Comparison of ENCODE assay signal across 10 cellular contexts in genomic region chr6:134065706-134066105, GRCh38. TPM values are rescaled to one million over a fixed set of nuclear protein-coding genes. Genes with fewer than 3 reads are reported as not detected.
DNase-seq lines count a peak whose midpoint lies in the region; ATAC-seq and TF ChIP-seq lines count a peak whose summit lies in the region.
"Had no signal": no experiment of that assay in that cellular context is flagged by ENCODE, and none has a peak within 500 bp of the region (broad histone marks: within the 10 kb centered on the region; RNA-seq: fewer than 3 reads in every experiment).

No MANE protein-coding gene starts in this region.

- no peak for ATAC-seq in GM19324 (IDR thresholded peaks at IDR 0.05; ENCODE audit: low FRiP score, unreplicated experiment)

- H3K4me1 ChIP-seq in Loucy (ENCODE audit: insufficient read depth, low read length, poor library complexity, severe bottlenecking) (peaks cover 4% of the 10 kb centered on the region), smooth muscle cell (ENCODE audit: low read depth) (peaks cover 11% of the 10 kb centered on the region)

- no peak overlapping the region for H3K9ac ChIP-seq in Loucy (ENCODE audit: low read depth, low read length, poor library complexity, severe bottlenecking)
- no peak overlapping the region for H3K9ac ChIP-seq in smooth muscle cell (ENCODE audit: low read depth)

- H3K79me2 ChIP-seq in Loucy (ENCODE audit: insufficient read depth, low read length) (no peaks in the 10 kb centered on the region), smooth muscle cell (ENCODE audit: low read depth) (no peaks in the 10 kb centered on the region)

- 50% methylated on average over 2 of the region's 2 CpGs for WGBS in smooth muscle cell (ENCODE audit: low lambda C conversion rate)

- no peak overlapping the region for H3K4me3 ChIP-seq in Loucy (ENCODE audit: low read length, poor library complexity, severe bottlenecking)
- no peak overlapping the region for H3K4me3 ChIP-seq in smooth muscle cell

- H3F3A ChIP-seq in Loucy (ENCODE audit: low read depth): no peaks in the 10 kb centered on the region
- no peaks in the 10 kb centered on the region for H3F3A ChIP-seq in smooth muscle cell (ENCODE audit: low read depth)

- peaks cover 21% of the 10 kb centered on the region for H3K4me1 Mint-ChIP-seq in chondrocyte (ENCODE audit: low read depth)

- H4K20me1 ChIP-seq in Loucy (ENCODE audit: insufficient read depth, low read length, poor library complexity, severe bottlenecking): no peaks in the 10 kb centered on the region
- H4K20me1 ChIP-seq in smooth muscle cell (ENCODE audit: low read depth): no peaks in the 10 kb centered on the region

- H2AFZ ChIP-seq in Loucy (ENCODE audit: low read length): no peak overlapping the region
- no peak overlapping the region for H2AFZ ChIP-seq in smooth muscle cell (ENCODE audit: low read depth)

- no peaks in the 10 kb centered on the region for H3K9me2 ChIP-seq in Loucy (replicated peaks; ENCODE audit: low read depth, low read length)

- H3K4me3 Mint-ChIP-seq in chondrocyte (ENCODE audit: unreplicated experiment): no peak overlapping the region

- no peaks in the 10 kb centered on the region for H3K27me3 ChIP-seq in Loucy (ENCODE audit: insufficient read depth, low read length, poor library complexity, severe bottlenecking)
- H3K27me3 ChIP-seq in smooth muscle cell (ENCODE audit: low read depth): no peaks in the 10 kb centered on the region

- H3K9me3 Mint-ChIP-seq in chondrocyte (ENCODE audit: low read depth): no peaks in the 10 kb centered on the region

- no peaks in the 10 kb centered on the region for H3K27me3 Mint-ChIP-seq in chondrocyte (ENCODE audit: low read depth)

- H3K27ac Mint-ChIP-seq in chondrocyte (ENCODE audit: unreplicated experiment): no peak overlapping the region

- no peak overlapping the region for H3K27ac ChIP-seq in smooth muscle cell (ENCODE audit: low read depth)

- DNase-seq in NOMO-1 treated with DMSO at 0.1 percent for 48 hours (lab: John Stamatoyannopoulos, UW; ENCODE audit: unreplicated experiment) (peak; percentile 14), NOMO-1 (lab: John Stamatoyannopoulos, UW; ENCODE audit: unreplicated experiment in 2 of 2) (no peak), chondrocyte (ENCODE audit: low spot score) (no peak), smooth muscle cell (lab: John Stamatoyannopoulos, UW; ENCODE audit: unreplicated experiment) (no peak), ecto neural progenitor cell (ENCODE audit: low spot score) (no peak), GM03348 (ENCODE audit: low spot score) (no peak)
- DNase-seq: NCI-H2029 treated with DMSO at 0.1 percent for 48 hours, posterior cingulate gyrus had no signal

- H3K9me3 ChIP-seq in Loucy (ENCODE audit: insufficient read depth, low read depth, low read length) (no peaks in the 10 kb centered on the region), smooth muscle cell (replicated peaks; ENCODE audit: low read depth) (no peaks in the 10 kb centered on the region)

- TF ChIP-seq CTCF in Loucy (conservative IDR thresholded peaks at IDR 0.05; ENCODE audit: low read length) (peak; percentile 89), chondrocyte (IDR thresholded peaks at IDR 0.05) (peak; percentile 67), smooth muscle cell (IDR thresholded peaks at IDR 0.05; ENCODE audit: borderline replicate concordance, insufficient read depth, poor library complexity, severe bottlenecking) (peak; percentile 44)

- H3K4me2 ChIP-seq in Loucy (ENCODE audit: low read depth, low read length, poor library complexity, severe bottlenecking) (no peak overlapping the region), smooth muscle cell (no peak overlapping the region)

- no peaks in the 10 kb centered on the region for H3K36me3 Mint-ChIP-seq in chondrocyte (ENCODE audit: low read depth)

- H3K36me3 ChIP-seq in Loucy (ENCODE audit: insufficient read depth, low read length) (no peaks in the 10 kb centered on the region), smooth muscle cell (ENCODE audit: low read depth) (no peaks in the 10 kb centered on the region)

RNA-seq across cellular contexts. Expression of gene SLC2A12, which starts 13.3 kb away (rescaled TPM):
- total RNA-seq in chondrocyte: 1.6 to 5.6 TPM (median 2.0 TPM) in 3 replicates
- total RNA-seq in smooth muscle cell: 1.8 and 2.3 TPM in 2 replicates
- polyA plus RNA-seq in smooth muscle cell: 0.08 and 0.67 TPM in 2 replicates
